Comparison of ENCODE assay signal across 13 cellular contexts in the genomic region with DNA sequence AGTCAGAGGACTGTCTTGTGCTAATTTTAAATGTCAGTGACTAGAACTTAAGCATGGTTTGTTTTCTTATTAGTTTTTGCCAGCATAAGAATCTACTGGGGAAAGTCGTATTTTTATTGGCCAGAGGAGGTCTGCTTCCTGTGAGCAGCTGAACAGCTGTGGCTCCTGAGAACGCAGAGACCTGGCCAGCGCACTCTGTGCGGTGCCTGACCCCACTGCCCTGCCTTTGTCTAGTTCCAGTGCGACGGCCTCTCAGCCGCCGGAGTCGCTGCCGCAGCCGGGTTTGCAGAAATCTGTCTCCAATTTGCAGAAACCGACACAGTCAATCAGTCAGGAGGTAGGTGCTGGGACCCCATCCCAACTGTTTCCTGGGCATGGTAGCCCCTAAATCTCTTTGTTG. TPM values are rescaled to one million over a fixed set of nuclear protein-coding genes. Genes with fewer than 3 reads are reported as not detected.
DNase-seq lines count a peak whose midpoint lies in the region; ATAC-seq and TF ChIP-seq lines count a peak whose summit lies in the region.
"Had no signal": no experiment of that assay in that cellular context is flagged by ENCODE, and none has a peak within 500 bp of the region (broad histone marks: within the 10 kb centered on the region; RNA-seq: fewer than 3 reads in every experiment).

No MANE protein-coding gene starts in this region.

- DNase-seq in LHCN-M2 (ENCODE audit: low read depth) (peak; percentile 13), astrocyte of the spinal cord (ENCODE audit: low read depth, low spot score) (peak; percentile 55), left ventricle myocardium superior (peak; percentile 64), pulmonary artery endothelial cell (ENCODE audit: low read depth, low spot score) (peak; percentile 50), DMS 273 (lab: John Stamatoyannopoulos, UW; ENCODE audit: unreplicated experiment) (no peak), glomerular visceral epithelial cell (ENCODE audit: extremely low spot score) (no peak)
- DNase-seq: body of pancreas; CD4-positive, CD25-positive, alpha-beta regulatory T cell; NCI-H1436 treated with DMSO at 0.1 percent for 48 hours; stimulated activated naive CD8-positive, alpha-beta T cell treated with anti-CD3 and anti-CD28 coated beads, Interleukin-15, amount 100 ng/mL, for 72 hours had no signal

- no peak for TF ChIP-seq CTCF in astrocyte of the spinal cord (IDR thresholded peaks at IDR 0.05; ENCODE audit: low read depth, low read length)

- no peak overlapping the region for H3K4me3 ChIP-seq in astrocyte of the spinal cord (ENCODE audit: low read depth, low read length)
- H3K4me3 ChIP-seq: body of pancreas had no signal

- intact Hi-C loops in left ventricle myocardium superior (cut with micrococcal nuclease) = loop anchor here (10.0 kb wide), 1 partner anchor 62 kb away; no protein-coding TSS in a partner anchor

- ATAC-seq in left ventricle myocardium superior (peak; percentile 84), GM18511 (IDR thresholded peaks at IDR 0.05; ENCODE audit: unreplicated experiment) (no peak), HG02678 (IDR thresholded peaks at IDR 0.05; ENCODE audit: unreplicated experiment) (no peak)
- ATAC-seq: body of pancreas; SK-N-SH treated with all-trans-retinoic acid at 6 μM for 48 hours; stimulated activated naive CD8-positive, alpha-beta T cell treated with anti-CD3 and anti-CD28 coated beads, Interleukin-15, amount 100 ng/mL, for 72 hours had no signal

- in situ Hi-C loops in astrocyte of the spinal cord (cut with HindIII; ENCODE audit: low sequenced_read_pairs) = no loop called here

RNA-seq across cellular contexts. Expression of a gene that starts 42.5 kb away (rescaled TPM):
- 58.5 and 63.5 TPM in 2 replicates for total RNA-seq in LHCN-M2 (2014; rRNA removed)
- 66.0 TPM for polyA plus RNA-seq in LHCN-M2 (2012)
- total RNA-seq in left ventricle myocardium superior = 144 TPM
- 47.2 and 61.3 TPM in 2 replicates for total RNA-seq in pulmonary artery endothelial cell

Comparison
In these comparisons a context has a peak if more than half of its experiments do, and no peak if none do; other contexts are left out.
1. DNase-seq: peak in LHCN-M2 (single experiment), astrocyte of the spinal cord (single experiment), left ventricle myocardium superior (single experiment) and pulmonary artery endothelial cell (single experiment); none in DMS 273 (single experiment) and glomerular visceral epithelial cell (single experiment).